ENCODE assay signal across 2 cellular contexts in the genomic region with DNA sequence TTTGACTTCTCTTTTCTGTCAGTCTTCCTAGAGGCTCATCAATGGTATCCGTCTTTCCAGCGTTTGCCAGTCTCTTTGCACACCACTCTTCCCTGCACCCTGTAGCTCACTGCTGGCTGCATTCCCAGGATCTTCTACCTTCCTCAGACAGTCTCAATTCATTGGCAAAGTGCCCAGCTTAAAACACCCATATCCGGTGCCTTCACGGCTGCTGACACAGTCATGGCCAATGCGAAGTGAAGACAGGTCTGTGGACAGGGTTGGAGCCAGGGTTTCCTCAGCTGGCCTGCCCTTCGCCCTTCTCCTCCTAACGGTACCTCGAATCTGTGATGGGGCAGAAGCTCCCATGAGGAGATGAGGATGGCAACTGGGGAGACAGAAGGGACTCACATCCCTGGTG.
TF ChIP-seq lines count a peak whose summit lies in the region.

No MANE protein-coding gene starts in this region.

TF ChIP-seq in H1, 55 proteins besides CTCF, POLR2A, EP300 and RAD21 (continued from another document):
- TF ChIP-seq CBX8 (IDR thresholded peaks at IDR 0.05; ENCODE audit: borderline replicate concordance, low read depth, low read length) (no peak), POU5F1 (IDR thresholded peaks at IDR 0.05; ENCODE audit: low read depth, low read length) (no peak), CTBP2 (IDR thresholded peaks at IDR 0.05; ENCODE audit: borderline replicate concordance, insufficient read depth, insufficient read length, low read length) (no peak), KDM5A (IDR thresholded peaks at IDR 0.05; ENCODE audit: low read length) (no peak), YY1 (IDR thresholded peaks at IDR 0.05; ENCODE audit: low read depth, low read length) (no peak)
- TF ChIP-seq, protein P1, sequence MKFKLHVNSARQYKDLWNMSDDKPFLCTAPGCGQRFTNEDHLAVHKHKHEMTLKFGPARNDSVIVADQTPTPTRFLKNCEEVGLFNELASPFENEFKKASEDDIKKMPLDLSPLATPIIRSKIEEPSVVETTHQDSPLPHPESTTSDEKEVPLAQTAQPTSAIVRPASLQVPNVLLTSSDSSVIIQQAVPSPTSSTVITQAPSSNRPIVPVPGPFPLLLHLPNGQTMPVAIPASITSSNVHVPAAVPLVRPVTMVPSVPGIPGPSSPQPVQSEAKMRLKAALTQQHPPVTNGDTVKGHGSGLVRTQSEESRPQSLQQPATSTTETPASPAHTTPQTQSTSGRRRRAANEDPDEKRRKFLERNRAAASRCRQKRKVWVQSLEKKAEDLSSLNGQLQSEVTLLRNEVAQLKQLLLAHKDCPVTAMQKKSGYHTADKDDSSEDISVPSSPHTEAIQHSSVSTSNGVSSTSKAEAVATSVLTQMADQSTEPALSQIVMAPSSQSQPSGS (IDR thresholded peaks at IDR 0.05; ENCODE audit: low read length) = no peak

TF ChIP-seq in WTC11, 78 proteins besides CTCF, POLR2A, EP300 and RAD21:
- TF ChIP-seq, protein P2, sequence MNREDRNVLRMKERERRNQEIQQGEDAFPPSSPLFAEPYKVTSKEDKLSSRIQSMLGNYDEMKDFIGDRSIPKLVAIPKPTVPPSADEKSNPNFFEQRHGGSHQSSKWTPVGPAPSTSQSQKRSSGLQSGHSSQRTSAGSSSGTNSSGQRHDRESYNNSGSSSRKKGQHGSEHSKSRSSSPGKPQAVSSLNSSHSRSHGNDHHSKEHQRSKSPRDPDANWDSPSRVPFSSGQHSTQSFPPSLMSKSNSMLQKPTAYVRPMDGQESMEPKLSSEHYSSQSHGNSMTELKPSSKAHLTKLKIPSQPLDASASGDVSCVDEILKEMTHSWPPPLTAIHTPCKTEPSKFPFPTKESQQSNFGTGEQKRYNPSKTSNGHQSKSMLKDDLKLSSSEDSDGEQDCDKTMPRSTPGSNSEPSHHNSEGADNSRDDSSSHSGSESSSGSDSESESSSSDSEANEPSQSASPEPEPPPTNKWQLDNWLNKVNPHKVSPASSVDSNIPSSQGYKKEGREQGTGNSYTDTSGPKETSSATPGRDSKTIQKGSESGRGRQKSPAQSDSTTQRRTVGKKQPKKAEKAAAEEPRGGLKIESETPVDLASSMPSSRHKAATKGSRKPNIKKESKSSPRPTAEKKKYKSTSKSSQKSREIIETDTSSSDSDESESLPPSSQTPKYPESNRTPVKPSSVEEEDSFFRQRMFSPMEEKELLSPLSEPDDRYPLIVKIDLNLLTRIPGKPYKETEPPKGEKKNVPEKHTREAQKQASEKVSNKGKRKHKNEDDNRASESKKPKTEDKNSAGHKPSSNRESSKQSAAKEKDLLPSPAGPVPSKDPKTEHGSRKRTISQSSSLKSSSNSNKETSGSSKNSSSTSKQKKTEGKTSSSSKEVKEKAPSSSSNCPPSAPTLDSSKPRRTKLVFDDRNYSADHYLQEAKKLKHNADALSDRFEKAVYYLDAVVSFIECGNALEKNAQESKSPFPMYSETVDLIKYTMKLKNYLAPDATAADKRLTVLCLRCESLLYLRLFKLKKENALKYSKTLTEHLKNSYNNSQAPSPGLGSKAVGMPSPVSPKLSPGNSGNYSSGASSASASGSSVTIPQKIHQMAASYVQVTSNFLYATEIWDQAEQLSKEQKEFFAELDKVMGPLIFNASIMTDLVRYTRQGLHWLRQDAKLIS (CRISPR knock-in tag; IDR thresholded peaks at IDR 0.05; ENCODE audit: borderline replicate concordance) = no peak
